In the genomic region with DNA sequence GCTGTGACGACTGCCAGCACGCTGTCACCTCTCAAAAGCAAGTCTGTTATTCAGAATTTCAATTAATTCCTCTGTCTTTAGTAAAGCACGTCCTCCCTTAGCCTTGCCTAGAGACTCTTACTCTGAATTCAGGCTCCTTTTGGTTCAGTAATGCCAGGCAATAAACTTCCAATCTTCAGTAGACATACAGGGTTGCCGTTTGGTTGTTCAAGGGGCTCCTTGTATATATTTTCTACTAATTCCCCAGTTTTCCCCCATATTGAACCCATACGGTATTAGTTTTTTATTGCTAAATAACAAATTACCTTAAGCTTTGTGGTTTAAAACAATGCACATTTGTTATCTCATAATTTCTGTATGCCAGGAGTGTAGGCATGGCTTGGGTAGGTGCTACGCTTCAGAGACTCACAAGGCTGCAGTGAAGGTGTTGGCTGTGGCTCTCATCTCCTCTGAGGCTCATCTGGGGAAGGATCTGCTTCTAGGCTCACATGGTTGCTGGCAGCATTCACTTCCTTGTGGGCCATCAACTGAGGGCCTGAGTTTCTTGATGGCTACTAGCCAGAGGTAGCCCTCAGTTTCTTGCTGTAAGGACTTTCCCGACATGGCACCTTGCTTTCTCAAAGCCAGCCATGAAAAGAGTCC, we compare ENCODE assay signal across 11 cellular contexts. TPM values are rescaled to one million over a fixed set of nuclear protein-coding genes. Genes with fewer than 3 reads are reported as not detected.
DNase-seq lines count a peak whose midpoint lies in the region; ATAC-seq, FAIRE-seq and TF ChIP-seq lines count a peak whose summit lies in the region.
"Had no signal": no experiment of that assay in that cellular context is flagged by ENCODE, and none has a peak within 500 bp of the region (broad histone marks: within the 10 kb centered on the region; RNA-seq: fewer than 3 reads in every experiment).

No MANE protein-coding gene starts in this region.

- H3K4me3 ChIP-seq in SU-DHL-6 (ENCODE audit: insufficient read depth, low read length, poor library complexity, severe bottlenecking) = no peak overlapping the region
- peak overlapping the region in 3 of 8 donors; percentile 29 to 56 (median 36) for H3K4me3 ChIP-seq in spleen
- no peak overlapping the region for H3K4me3 ChIP-seq in hepatocyte

- H3K27ac ChIP-seq in SU-DHL-6 (ENCODE audit: low read depth, low read length) (peak overlapping the region; percentile 61), spleen (peak overlapping the region in 7 of 8 donors; percentile 52 to 89 (median 78)), hepatocyte (no peak overlapping the region)

- H3K4me2 ChIP-seq in SU-DHL-6 (ENCODE audit: low read depth, low read length, poor library complexity, severe bottlenecking) = peak overlapping the region; percentile 44
- H3K4me2 ChIP-seq in hepatocyte = no peak overlapping the region

- TF ChIP-seq CTCF in SU-DHL-6 (IDR thresholded peaks at IDR 0.05; ENCODE audit: insufficient read depth, low read length, poor library complexity, severe bottlenecking) (no peak), spleen (IDR thresholded peaks at IDR 0.05 in 8 of 11, conservative IDR thresholded peaks at IDR 0.05 in 3 of 11) (no peak), hepatocyte (IDR thresholded peaks at IDR 0.05; ENCODE audit: poor library complexity) (no peak)

- no peak overlapping the region; the same call in 1 of the 2 replicates for H3K9ac ChIP-seq in SU-DHL-6 (ENCODE audit: low read length)

- FAIRE-seq in GM12892 (lab: Jason Lieb, UNC) = peak; percentile 56

- H2AFZ ChIP-seq in SU-DHL-6 (ENCODE audit: low read depth, low read length, severe bottlenecking) (no peak overlapping the region), hepatocyte (no peak overlapping the region)

- H4K20me1 ChIP-seq in SU-DHL-6 (ENCODE audit: low read depth, low read length) (no peaks in the 10 kb centered on the region), hepatocyte (ENCODE audit: insufficient read depth, poor library complexity, severe bottlenecking) (no peaks in the 10 kb centered on the region)

- H3K4me1 ChIP-seq in spleen (peaks cover 22 to 79% (median 61%) of the 10 kb centered on the region in 6 donors), hepatocyte (ENCODE audit: insufficient read depth) (peaks cover 4% of the 10 kb centered on the region)

- DNase-seq in GM12892 (ENCODE audit: insufficient read length) (no peak), spleen (peak; percentile 78), hepatocyte (ENCODE audit: low spot score) (no peak), sciatic nerve (ENCODE audit: low spot score) (no peak)
- DNase-seq: activated effector memory CD4-positive, alpha-beta T cell treated with anti-CD3 and anti-CD28 coated beads, Interleukin-2, amount 50 U/mL, for 16 hours; hippocampal formation; stimulated activated CD4-positive, alpha-beta T cell treated with anti-CD3 and anti-CD28 coated beads, Interleukin-12 subunit alpha, Interleukin-12 subunit beta, amount 100 ng/mL, for 4 hours had no signal

- TF ChIP-seq POLR2A in GM12892 (IDR thresholded peaks at IDR 0.05; ENCODE audit: low read depth, low read length) (no peak), spleen (IDR thresholded peaks at IDR 0.05) (no peak)

- H3K36me3 ChIP-seq in SU-DHL-6 (ENCODE audit: low read length) = no peaks in the 10 kb centered on the region
- H3K36me3 ChIP-seq in spleen = no peaks in the 10 kb centered on the region
- H3K36me3 ChIP-seq in hepatocyte (replicated peaks; ENCODE audit: insufficient read depth, low read depth) = no peaks in the 10 kb centered on the region

- H3F3A ChIP-seq in SU-DHL-6 (ENCODE audit: insufficient read depth) = peaks cover 23% of the 10 kb centered on the region

- no peaks in the 10 kb centered on the region for H3K9me3 ChIP-seq in SU-DHL-6 (ENCODE audit: insufficient read depth, low read length)
- H3K9me3 ChIP-seq in spleen = no peaks in the 10 kb centered on the region
- H3K9me3 ChIP-seq in hepatocyte (ENCODE audit: low read depth) = no peaks in the 10 kb centered on the region

- no peaks in the 10 kb centered on the region for H3K9me2 ChIP-seq in SU-DHL-6 (replicated peaks; ENCODE audit: insufficient read depth, low read length)
- H3K9me2 ChIP-seq in hepatocyte (replicated peaks; ENCODE audit: insufficient read depth) = no peaks in the 10 kb centered on the region

- ATAC-seq in esophagus mucosa (peak; percentile 45), sciatic nerve (no peak), GM18502 (IDR thresholded peaks at IDR 0.05; ENCODE audit: poor library complexity, unreplicated experiment) (no peak)

- H3K27me3 ChIP-seq in SU-DHL-6 (ENCODE audit: low read length) = no peaks in the 10 kb centered on the region
- no peaks in the 10 kb centered on the region for H3K27me3 ChIP-seq in spleen (replicated peaks in 1 of 7)
- H3K27me3 ChIP-seq in hepatocyte = no peaks in the 10 kb centered on the region

- H3K79me2 ChIP-seq in SU-DHL-6 (ENCODE audit: insufficient read depth, low read length) = no peaks in the 10 kb centered on the region
- H3K79me2 ChIP-seq in hepatocyte = no peaks in the 10 kb centered on the region

- WGBS in spleen, 5 donors = 73 to 84% (median 81%) methylated on average over 7 of the region's 7 CpGs
- WGBS in hepatocyte (ENCODE audit: low lambda C conversion rate, missing lambda C conversion rate) = 90% methylated on average over 7 of the region's 7 CpGs

- intact Hi-C loops in spleen (cut with DNase I; ENCODE audit: low total_unique reads) (no loop called here), sciatic nerve (cut with DNase I) (no loop called here)

RNA-seq across cellular contexts. Expression of a gene that starts 7.3 kb away (rescaled TPM):
- polyA plus RNA-seq in GM12892 (2012; ENCODE audit: missing spikeins) = 87.5 TPM
- total RNA-seq in esophagus mucosa (not detected), spleen (10 to 100 TPM in 6 of 7 donors, 1 to 10 TPM in 1; 6.3 to 18.1 (median 13.2) TPM), hepatocyte (not detected in 2 replicates), sciatic nerve (1.1 TPM)
- polyA plus RNA-seq in spleen (100 to 1,000 TPM in 1 of 3 donors, 10 to 100 TPM in 2; 24.2 to 103 (median 40.4) TPM), hepatocyte (not detected in 2 replicates)
- total RNA-seq: RPMI7951 had no signal

RNA-seq across cellular contexts. Expression of a gene that starts 20.5 kb away (rescaled TPM):
- polyA plus RNA-seq in GM12892 (2012; ENCODE audit: missing spikeins) = 59.9 TPM
- total RNA-seq in esophagus mucosa (0.68 TPM), spleen (100 to 1,000 TPM in 1 of 7 donors, 10 to 100 TPM in 6; 29.5 to 123 (median 65.6) TPM), hepatocyte (0.07 TPM in 1 of 2 replicates, not detected in the other), sciatic nerve (10.9 TPM)
- polyA plus RNA-seq in spleen (10 to 100 TPM; 49.2 to 71.6 (median 55.1) TPM), hepatocyte (0.57 TPM in 1 of 2 replicates, not detected in the other)
- total RNA-seq: RPMI7951 had no signal
